11 cellular contexts compared by ENCODE assay signal in genomic region chr16:67862623-67863583, GRCh38. TPM values are rescaled to one million over a fixed set of nuclear protein-coding genes. Genes with fewer than 3 reads are reported as not detected.
DNase-seq lines count a peak whose midpoint lies in the region; ATAC-seq, FAIRE-seq and TF ChIP-seq lines count a peak whose summit lies in the region.
"Had no signal": no experiment of that assay in that cellular context is flagged by ENCODE, and none has a peak within 500 bp of the region (broad histone marks: within the 10 kb centered on the region; RNA-seq: fewer than 3 reads in every experiment).

No MANE protein-coding gene starts in this region.

- no peak for TF ChIP-seq POLR2A in HepG2 (IDR thresholded peaks at IDR 0.05; ENCODE audit: insufficient read depth in 1 of 2, low read depth in 2 of 2, low read length in 2 of 2)
- no peak for TF ChIP-seq POLR2A in right lobe of liver (IDR thresholded peaks at IDR 0.05)

- CTCF ChIA-PET in HepG2 (lab: Yijun Ruan, JAX; ENCODE audit: low intra/inter-chr PET ratio, low total read pairs) = no interaction called here

- H3K36me3 ChIP-seq in HepG2 (replicated peaks in 1 of 2; ENCODE audit: control insufficient read depth in 1 of 2, insufficient read depth in 2 of 2, low read length in 2 of 2) (peaks cover 23 to 69% of the 10 kb centered on the region in 2 experiments), right lobe of liver (peaks cover 0 to 25% (median 0%) of the 10 kb centered on the region in 4 donors)

- no peak overlapping the region for H2AFZ ChIP-seq in HepG2 (ENCODE audit: low read length)

- peaks cover 70% of the 10 kb centered on the region for H3K79me2 ChIP-seq in HepG2 (ENCODE audit: insufficient read depth, low read length)

- TF ChIP-seq RAD21 in HepG2 (CRISPR knock-in tag; IDR thresholded peaks at IDR 0.05) = no peak

- in situ Hi-C loops in HepG2 (cut with HindIII; ENCODE audit: extremely low pct_ligation_motif_present, low pct_unique_long_range_greater_than_20kb) = no loop called here

- no peak for FAIRE-seq in HepG2 (lab: Jason Lieb, UNC)

- H3K27ac ChIP-seq in HepG2 (ENCODE audit: extremely low read length, insufficient read depth, low read length) (no peak overlapping the region), right lobe of liver (no peak overlapping the region)

- ATAC-seq in HepG2 = no peak
- no peak for ATAC-seq in right lobe of liver
- no peak for ATAC-seq in HG02588 (IDR thresholded peaks at IDR 0.05; ENCODE audit: unreplicated experiment)
- no peak for ATAC-seq in GM21367 (IDR thresholded peaks at IDR 0.05; ENCODE audit: unreplicated experiment)
- ATAC-seq: activated CD4-positive, CD25-positive, alpha-beta regulatory T cell treated with anti-CD3 and anti-CD28 coated beads, Interleukin-2, amount 50 U/mL, for 24 hours had no signal

- TF ChIP-seq EP300 in HepG2 (IDR thresholded peaks at IDR 0.05; ENCODE audit: low read depth in 2 of 2, low read length in 2 of 2) (no peak), HepG2 (CRISPR knock-in tag; IDR thresholded peaks at IDR 0.05; ENCODE audit: borderline replicate concordance) (no peak)

- no TSS peak for BruUV-seq in HepG2 (replicated peaks; lab: Mats Ljungman, UMichigan)

- no peaks in the 10 kb centered on the region for H3K9me3 ChIP-seq in HepG2 (ENCODE audit: low read length)
- no peaks in the 10 kb centered on the region for H3K9me3 ChIP-seq in right lobe of liver

- DNase-seq in HepG2 (ENCODE audit: low spot score) = no peak
- DNase-seq in right lobe of liver = no peak
- DNase-seq in fibroblast of the conjunctiva (ENCODE audit: low read depth) = peak; percentile 9
- peak; percentile 54 for DNase-seq in occipital lobe (lab: John Stamatoyannopoulos, UW)
- no peak for DNase-seq in NOMO-1 treated with DMSO at 0.1 percent for 48 hours (lab: John Stamatoyannopoulos, UW; ENCODE audit: unreplicated experiment)
- DNase-seq in NOMO-1 treated with dmso at 0.1 percent for 144 hours (lab: John Stamatoyannopoulos, UW; ENCODE audit: unreplicated experiment) = no peak
- DNase-seq: NK-92 treated with Interleukin-12 subunit alpha and Interleukin-12 subunit beta, amount 100 ng/mL, for 24 hours; stimulated activated CD4-positive, alpha-beta T cell treated with anti-CD3 and anti-CD28 coated beads, Interleukin-4, amount 100 ng/mL, for 4 hours had no signal

- intact Hi-C loops in HepG2 (cut with micrococcal nuclease; ENCODE audit: unreplicated experiment) (no loop called here), right lobe of liver (cut with DNase I) (no loop called here)

- peaks cover 16% of the 10 kb centered on the region for H3K4me1 ChIP-seq in HepG2 (ENCODE audit: insufficient read depth, low read length)
- peaks cover 0 to 10% (median 5%) of the 10 kb centered on the region in 4 donors for H3K4me1 ChIP-seq in right lobe of liver

- H3K27me3 ChIP-seq in HepG2 (ENCODE audit: control insufficient read depth in 1 of 2, insufficient read depth in 2 of 2, low read length in 2 of 2) (no peaks in the 10 kb centered on the region), right lobe of liver (no peaks in the 10 kb centered on the region)

- H3K4me3 ChIP-seq in HepG2 (replicated peaks in 1 of 3; ENCODE audit: insufficient read depth in 1 of 3, low read depth in 2 of 3, low read length in 3 of 3) = no peak overlapping the region
- no peak overlapping the region for H3K4me3 ChIP-seq in right lobe of liver

- H4K20me1 ChIP-seq in HepG2 (ENCODE audit: insufficient read depth, low read length) = peaks cover 41% of the 10 kb centered on the region

- WGBS in HepG2 (ENCODE audit: low lambda C conversion rate) = 98% methylated on average over 11 of the region's 11 CpGs
- WGBS in right lobe of liver (ENCODE audit: insufficient coverage, low coverage, low lambda C conversion rate, missing lambda C conversion rate) = 67% methylated on average over 9 of the region's 11 CpGs

- POLR2A ChIA-PET in HepG2 (lab: Yijun Ruan, JAX) = interaction anchor here (1.0 kb wide), 1 partner anchor 11 kb away, joined by 3 read pairs; no protein-coding TSS in a partner anchor

- no peak overlapping the region for H3K9ac ChIP-seq in HepG2 (ENCODE audit: insufficient read depth, low read depth, low read length)

- TF ChIP-seq CTCF in HepG2 (CRISPR knock-in tag; IDR thresholded peaks at IDR 0.05) (no peak), right lobe of liver (IDR thresholded peaks at IDR 0.05) (no peak)

- no peak overlapping the region for H3K4me2 ChIP-seq in HepG2 (ENCODE audit: low read depth, low read length)

RNA-seq across cellular contexts. Expression of gene EDC4, which starts 9.9 kb away (rescaled TPM):
- total RNA-seq in HepG2 (2016; rRNA removed; fragmentation: Illumina TruSeq; extraction: Trizol) = 53.4 and 59.1 TPM in 2 replicates
- total RNA-seq in HepG2 (2016; cell fraction: cytosol; rRNA removed; fragmentation: Illumina TruSeq; extraction: Trizol; ENCODE audit: low read depth) = 3.4 and 6.4 TPM in 2 replicates
- total RNA-seq in HepG2 (2016; cell fraction: insoluble cytoplasmic fraction; rRNA removed; fragmentation: Illumina TruSeq; extraction: Trizol) = 49.7 and 63.5 TPM in 2 replicates
- total RNA-seq in HepG2 (2016; cell fraction: membrane; rRNA removed; fragmentation: Illumina TruSeq; extraction: Trizol) = 14.5 and 17.3 TPM in 2 replicates
- 56.7 and 57.8 TPM in 2 replicates for total RNA-seq in HepG2 (2016; cell fraction: nucleus; rRNA removed; fragmentation: Illumina TruSeq; extraction: Trizol)
- polyA plus RNA-seq in HepG2 (2011; rRNA removed) = 51.4 and 65.8 TPM in 2 replicates
- polyA plus RNA-seq in HepG2 (2011; cell fraction: cytosol; rRNA removed) = 31.1 and 42.0 TPM in 2 replicates
- polyA plus RNA-seq in HepG2 (2011; cell fraction: nucleus; rRNA removed) = 315 and 402 TPM in 2 replicates
- 35.8 and 45.8 TPM in 2 replicates for polyA plus RNA-seq in HepG2 (2012)
- polyA plus RNA-seq in HepG2 (2016; cell fraction: cytosol; fragmentation: Illumina TruSeq; extraction: Trizol; ENCODE audit: low read depth) = 3.8 and 5.4 TPM in 2 replicates
- polyA plus RNA-seq in HepG2 (2016; cell fraction: insoluble cytoplasmic fraction; fragmentation: Illumina TruSeq; extraction: Trizol; ENCODE audit: low read depth) = 41.9 and 50.8 TPM in 2 replicates
- polyA plus RNA-seq in HepG2 (2016; cell fraction: membrane; fragmentation: Illumina TruSeq; extraction: Trizol; ENCODE audit: low read depth) = 4.5 and 8.2 TPM in 2 replicates
- polyA plus RNA-seq in HepG2 (2016; cell fraction: nucleus; fragmentation: Illumina TruSeq; extraction: Trizol; ENCODE audit: insufficient read depth, low read depth) = 159 and 172 TPM in 2 replicates
- 150 and 170 TPM in 2 replicates for polyA minus RNA-seq in HepG2 (2011; rRNA and poly(A)+ RNA removed; ENCODE audit: low replicate concordance)
- polyA minus RNA-seq in HepG2 (2011; cell fraction: cytosol; rRNA and poly(A)+ RNA removed) = 37.8 and 44.5 TPM in 2 replicates
- polyA minus RNA-seq in HepG2 (2011; cell fraction: nucleus; rRNA and poly(A)+ RNA removed) = 61.0 and 65.3 TPM in 2 replicates
- 10 to 100 TPM; 16.2 to 25.4 (median 19.5) TPM for total RNA-seq in right lobe of liver
- total RNA-seq in occipital lobe = 45.2 TPM

RNA-seq across cellular contexts. Expression of gene CENPT, which starts 15.4 kb away (rescaled TPM):
- total RNA-seq in HepG2 (2016; rRNA removed; fragmentation: Illumina TruSeq; extraction: Trizol) (24.8 and 43.3 TPM in 2 replicates), right lobe of liver (10 to 100 TPM; 12.2 to 21.1 (median 18.2) TPM), occipital lobe (19.7 TPM)
- total RNA-seq in HepG2 (2016; cell fraction: cytosol; rRNA removed; fragmentation: Illumina TruSeq; extraction: Trizol; ENCODE audit: low read depth) = 11.2 and 11.7 TPM in 2 replicates
- 22.8 and 43.9 TPM in 2 replicates for total RNA-seq in HepG2 (2016; cell fraction: insoluble cytoplasmic fraction; rRNA removed; fragmentation: Illumina TruSeq; extraction: Trizol)
- total RNA-seq in HepG2 (2016; cell fraction: membrane; rRNA removed; fragmentation: Illumina TruSeq; extraction: Trizol) = 7.4 and 8.2 TPM in 2 replicates
- 43.8 and 49.8 TPM in 2 replicates for total RNA-seq in HepG2 (2016; cell fraction: nucleus; rRNA removed; fragmentation: Illumina TruSeq; extraction: Trizol)
- 40.9 and 51.3 TPM in 2 replicates for polyA plus RNA-seq in HepG2 (2011; rRNA removed)
- 17.4 and 28.9 TPM in 2 replicates for polyA plus RNA-seq in HepG2 (2011; cell fraction: cytosol; rRNA removed)
- polyA plus RNA-seq in HepG2 (2011; cell fraction: nucleus; rRNA removed) = 414 and 516 TPM in 2 replicates
- 22.1 and 28.1 TPM in 2 replicates for polyA plus RNA-seq in HepG2 (2012)
- 3.3 and 4.0 TPM in 2 replicates for polyA plus RNA-seq in HepG2 (2016; cell fraction: cytosol; fragmentation: Illumina TruSeq; extraction: Trizol; ENCODE audit: low read depth)
- 22.0 and 24.2 TPM in 2 replicates for polyA plus RNA-seq in HepG2 (2016; cell fraction: insoluble cytoplasmic fraction; fragmentation: Illumina TruSeq; extraction: Trizol; ENCODE audit: low read depth)
- polyA plus RNA-seq in HepG2 (2016; cell fraction: membrane; fragmentation: Illumina TruSeq; extraction: Trizol; ENCODE audit: low read depth) = 4.4 and 6.6 TPM in 2 replicates
- polyA plus RNA-seq in HepG2 (2016; cell fraction: nucleus; fragmentation: Illumina TruSeq; extraction: Trizol; ENCODE audit: insufficient read depth, low read depth) = 153 and 170 TPM in 2 replicates
- 38.6 and 47.8 TPM in 2 replicates for polyA minus RNA-seq in HepG2 (2011; rRNA and poly(A)+ RNA removed; ENCODE audit: low replicate concordance)
- 8.8 and 11.4 TPM in 2 replicates for polyA minus RNA-seq in HepG2 (2011; cell fraction: cytosol; rRNA and poly(A)+ RNA removed)
- 35.9 and 44.5 TPM in 2 replicates for polyA minus RNA-seq in HepG2 (2011; cell fraction: nucleus; rRNA and poly(A)+ RNA removed)

RNA-seq across cellular contexts. Expression of gene NUTF2, which starts 16.2 kb away (rescaled TPM):
- total RNA-seq in HepG2 (2016; rRNA removed; fragmentation: Illumina TruSeq; extraction: Trizol) (214 and 224 TPM in 2 replicates), right lobe of liver (10 to 100 TPM; 23.4 to 67.8 (median 33.9) TPM), occipital lobe (73.2 TPM)
- total RNA-seq in HepG2 (2016; cell fraction: cytosol; rRNA removed; fragmentation: Illumina TruSeq; extraction: Trizol; ENCODE audit: low read depth) = 79.7 and 100.0 TPM in 2 replicates
- total RNA-seq in HepG2 (2016; cell fraction: insoluble cytoplasmic fraction; rRNA removed; fragmentation: Illumina TruSeq; extraction: Trizol) = 209 and 229 TPM in 2 replicates
- total RNA-seq in HepG2 (2016; cell fraction: membrane; rRNA removed; fragmentation: Illumina TruSeq; extraction: Trizol) = 120 and 150 TPM in 2 replicates
- 79.9 and 90.1 TPM in 2 replicates for total RNA-seq in HepG2 (2016; cell fraction: nucleus; rRNA removed; fragmentation: Illumina TruSeq; extraction: Trizol)
- 168 and 198 TPM in 2 replicates for polyA plus RNA-seq in HepG2 (2011; rRNA removed)
- polyA plus RNA-seq in HepG2 (2011; cell fraction: cytosol; rRNA removed) = 212 and 299 TPM in 2 replicates
- 132 and 146 TPM in 2 replicates for polyA plus RNA-seq in HepG2 (2011; cell fraction: nucleus; rRNA removed)
- 140 and 216 TPM in 2 replicates for polyA plus RNA-seq in HepG2 (2012)
- 108 and 138 TPM in 2 replicates for polyA plus RNA-seq in HepG2 (2016; cell fraction: cytosol; fragmentation: Illumina TruSeq; extraction: Trizol; ENCODE audit: low read depth)
- 277 and 305 TPM in 2 replicates for polyA plus RNA-seq in HepG2 (2016; cell fraction: insoluble cytoplasmic fraction; fragmentation: Illumina TruSeq; extraction: Trizol; ENCODE audit: low read depth)
- 139 and 154 TPM in 2 replicates for polyA plus RNA-seq in HepG2 (2016; cell fraction: membrane; fragmentation: Illumina TruSeq; extraction: Trizol; ENCODE audit: low read depth)
- polyA plus RNA-seq in HepG2 (2016; cell fraction: nucleus; fragmentation: Illumina TruSeq; extraction: Trizol; ENCODE audit: insufficient read depth, low read depth) = 173 and 182 TPM in 2 replicates
- 366 and 394 TPM in 2 replicates for polyA minus RNA-seq in HepG2 (2011; rRNA and poly(A)+ RNA removed; ENCODE audit: low replicate concordance)
- 157 and 165 TPM in 2 replicates for polyA minus RNA-seq in HepG2 (2011; cell fraction: cytosol; rRNA and poly(A)+ RNA removed)
- polyA minus RNA-seq in HepG2 (2011; cell fraction: nucleus; rRNA and poly(A)+ RNA removed) = 60.0 and 81.7 TPM in 2 replicates

RNA-seq across cellular contexts. Expression of gene THAP11, which starts 20.8 kb away (rescaled TPM):
- 53.4 and 53.8 TPM in 2 replicates for total RNA-seq in HepG2 (2016; rRNA removed; fragmentation: Illumina TruSeq; extraction: Trizol)
- 48.1 and 65.0 TPM in 2 replicates for total RNA-seq in HepG2 (2016; cell fraction: cytosol; rRNA removed; fragmentation: Illumina TruSeq; extraction: Trizol; ENCODE audit: low read depth)
- 54.0 and 55.5 TPM in 2 replicates for total RNA-seq in HepG2 (2016; cell fraction: insoluble cytoplasmic fraction; rRNA removed; fragmentation: Illumina TruSeq; extraction: Trizol)
- 91.2 and 112 TPM in 2 replicates for total RNA-seq in HepG2 (2016; cell fraction: membrane; rRNA removed; fragmentation: Illumina TruSeq; extraction: Trizol)
- 18.7 and 22.3 TPM in 2 replicates for total RNA-seq in HepG2 (2016; cell fraction: nucleus; rRNA removed; fragmentation: Illumina TruSeq; extraction: Trizol)
- 44.2 and 45.5 TPM in 2 replicates for polyA plus RNA-seq in HepG2 (2011; rRNA removed)
- polyA plus RNA-seq in HepG2 (2011; cell fraction: cytosol; rRNA removed) = 45.9 and 53.3 TPM in 2 replicates
- 22.1 and 23.2 TPM in 2 replicates for polyA plus RNA-seq in HepG2 (2011; cell fraction: nucleus; rRNA removed)
- polyA plus RNA-seq in HepG2 (2012) = 25.9 and 34.6 TPM in 2 replicates
- 42.2 and 59.3 TPM in 2 replicates for polyA plus RNA-seq in HepG2 (2016; cell fraction: cytosol; fragmentation: Illumina TruSeq; extraction: Trizol; ENCODE audit: low read depth)
- polyA plus RNA-seq in HepG2 (2016; cell fraction: insoluble cytoplasmic fraction; fragmentation: Illumina TruSeq; extraction: Trizol; ENCODE audit: low read depth) = 50.1 and 54.2 TPM in 2 replicates
- 66.6 and 83.2 TPM in 2 replicates for polyA plus RNA-seq in HepG2 (2016; cell fraction: membrane; fragmentation: Illumina TruSeq; extraction: Trizol; ENCODE audit: low read depth)
- 28.8 and 33.3 TPM in 2 replicates for polyA plus RNA-seq in HepG2 (2016; cell fraction: nucleus; fragmentation: Illumina TruSeq; extraction: Trizol; ENCODE audit: insufficient read depth, low read depth)
- 45.1 and 58.5 TPM in 2 replicates for polyA minus RNA-seq in HepG2 (2011; rRNA and poly(A)+ RNA removed; ENCODE audit: low replicate concordance)
- 26.7 and 28.4 TPM in 2 replicates for polyA minus RNA-seq in HepG2 (2011; cell fraction: cytosol; rRNA and poly(A)+ RNA removed)
- polyA minus RNA-seq in HepG2 (2011; cell fraction: nucleus; rRNA and poly(A)+ RNA removed) = 8.2 and 9.8 TPM in 2 replicates
- total RNA-seq in right lobe of liver = 10 to 100 TPM in 4 of 6 experiments, 1 to 10 TPM in 2; 8.9 to 23.9 (median 11.7) TPM
- total RNA-seq in occipital lobe = 25.3 TPM

RNA-seq across cellular contexts. Expression of gene NRN1L, which starts 21.8 kb away (rescaled TPM):
- 0.53 TPM in 1 of 2 replicates, not detected in the other for total RNA-seq in HepG2 (2016; rRNA removed; fragmentation: Illumina TruSeq; extraction: Trizol)
- not detected in 2 replicates for total RNA-seq in HepG2 (2016; cell fraction: cytosol; rRNA removed; fragmentation: Illumina TruSeq; extraction: Trizol; ENCODE audit: low read depth)
- total RNA-seq in HepG2 (2016; cell fraction: insoluble cytoplasmic fraction; rRNA removed; fragmentation: Illumina TruSeq; extraction: Trizol) = 0.24 TPM in 1 of 2 replicates, not detected in the other
- 0.38 TPM in 1 of 2 replicates, not detected in the other for total RNA-seq in HepG2 (2016; cell fraction: membrane; rRNA removed; fragmentation: Illumina TruSeq; extraction: Trizol)
- not detected in 2 replicates for total RNA-seq in HepG2 (2016; cell fraction: nucleus; rRNA removed; fragmentation: Illumina TruSeq; extraction: Trizol)
- polyA plus RNA-seq in HepG2 (2011; rRNA removed) = 1.2 and 1.3 TPM in 2 replicates
- 0.33 and 0.93 TPM in 2 replicates for polyA plus RNA-seq in HepG2 (2011; cell fraction: cytosol; rRNA removed)
- 11.7 and 16.3 TPM in 2 replicates for polyA plus RNA-seq in HepG2 (2011; cell fraction: nucleus; rRNA removed)
- polyA plus RNA-seq in HepG2 (2012) = 0.90 and 2.0 TPM in 2 replicates
- polyA plus RNA-seq in HepG2 (2016; cell fraction: cytosol; fragmentation: Illumina TruSeq; extraction: Trizol; ENCODE audit: low read depth) = 0.19 TPM in 1 of 2 replicates, not detected in the other
- polyA plus RNA-seq in HepG2 (2016; cell fraction: insoluble cytoplasmic fraction; fragmentation: Illumina TruSeq; extraction: Trizol; ENCODE audit: low read depth) = not detected in 2 replicates
- not detected in 2 replicates for polyA plus RNA-seq in HepG2 (2016; cell fraction: membrane; fragmentation: Illumina TruSeq; extraction: Trizol; ENCODE audit: low read depth)
- 1.4 and 1.9 TPM in 2 replicates for polyA plus RNA-seq in HepG2 (2016; cell fraction: nucleus; fragmentation: Illumina TruSeq; extraction: Trizol; ENCODE audit: insufficient read depth, low read depth)
- 0.86 TPM in 1 of 2 replicates, not detected in the other for polyA minus RNA-seq in HepG2 (2011; rRNA and poly(A)+ RNA removed; ENCODE audit: low replicate concordance)
- polyA minus RNA-seq in HepG2 (2011; cell fraction: cytosol; rRNA and poly(A)+ RNA removed) = not detected in 2 replicates
- polyA minus RNA-seq in HepG2 (2011; cell fraction: nucleus; rRNA and poly(A)+ RNA removed) = not detected in 2 replicates
- total RNA-seq in right lobe of liver = under 1 TPM in 1 of 6 experiments, not detected in 5; 0.84 TPM
- total RNA-seq in occipital lobe = not detected

Comparison
In these comparisons a context has a peak if more than half of its experiments do, and no peak if none do; other contexts are left out.
1. DNase-seq: peak in fibroblast of the conjunctiva (single experiment) and occipital lobe (single experiment); none in HepG2 (single experiment), right lobe of liver (0 of 3), NOMO-1 treated with DMSO at 0.1 percent for 48 hours (single experiment) and NOMO-1 treated with dmso at 0.1 percent for 144 hours (single experiment).